8 cellular contexts compared by ENCODE assay signal in genomic region chr20:45918182-45918737, GRCh38. TPM values are rescaled to one million over a fixed set of nuclear protein-coding genes. Genes with fewer than 3 reads are reported as not detected.
DNase-seq lines count a peak whose midpoint lies in the region; TF ChIP-seq lines count a peak whose summit lies in the region.
"Had no signal": no experiment of that assay in that cellular context is flagged by ENCODE, and none has a peak within 500 bp of the region (broad histone marks: within the 10 kb centered on the region; RNA-seq: fewer than 3 reads in every experiment).

No MANE protein-coding gene starts in this region.

- H3K27ac Mint-ChIP-seq in activated T-cell treated with anti-CD3 and anti-CD28 coated beads, Interleukin-2, amount 50 U/mL, for 24 hours: no peak overlapping the region

- H3K4me3 ChIP-seq in astrocyte of the spinal cord (ENCODE audit: low read depth, low read length) (no peak overlapping the region), hepatocyte (no peak overlapping the region), spleen (no peak overlapping the region)
- H3K4me3 ChIP-seq: thoracic aorta had no signal

- DNase-seq in astrocyte of the spinal cord (ENCODE audit: low read depth, low spot score) (peak; percentile 46), hepatocyte (ENCODE audit: low spot score) (peak; percentile 51), spleen (no peak), midbrain (lab: John Stamatoyannopoulos, UW) (no peak)
- DNase-seq in activated T-cell treated with anti-CD3 and anti-CD28 coated beads, Interleukin-2, amount 50 U/mL, for 24 hours: no peak
- DNase-seq in activated CD8-positive, alpha-beta memory T cell treated with anti-CD3 and anti-CD28 coated beads, Interleukin-2, amount 50 U/mL, for 48 hours: no peak
- DNase-seq: MM.1S had no signal

- no peaks in the 10 kb centered on the region for H4K20me1 ChIP-seq in hepatocyte (ENCODE audit: insufficient read depth, poor library complexity, severe bottlenecking)

- intact Hi-C loops in spleen (cut with DNase I; ENCODE audit: low total_unique reads): no loop called here

- no peak overlapping the region for H2AFZ ChIP-seq in hepatocyte

- no peak for TF ChIP-seq POLR2A in spleen (IDR thresholded peaks at IDR 0.05)

- no peaks in the 10 kb centered on the region for H3K9me2 ChIP-seq in hepatocyte (replicated peaks; ENCODE audit: insufficient read depth)

- H3K9me3 ChIP-seq in hepatocyte (ENCODE audit: low read depth) (no peaks in the 10 kb centered on the region), spleen (no peaks in the 10 kb centered on the region)
- H3K9me3 ChIP-seq: thoracic aorta had no signal

- no peaks in the 10 kb centered on the region for H3K79me2 ChIP-seq in hepatocyte

- no peaks in the 10 kb centered on the region for H3K9me3 Mint-ChIP-seq in activated T-cell treated with anti-CD3 and anti-CD28 coated beads, Interleukin-2, amount 50 U/mL, for 24 hours

- peaks cover 33% of the 10 kb centered on the region for H3K27me3 Mint-ChIP-seq in activated T-cell treated with anti-CD3 and anti-CD28 coated beads, Interleukin-2, amount 50 U/mL, for 24 hours

- H3K27ac ChIP-seq in hepatocyte: peak overlapping the region; percentile 88
- peak overlapping the region in 7 of 8 donors; percentile 4 to 80 (median 62) for H3K27ac ChIP-seq in spleen

- H3K36me3 ChIP-seq in hepatocyte (replicated peaks; ENCODE audit: insufficient read depth, low read depth): no peaks in the 10 kb centered on the region
- H3K36me3 ChIP-seq in spleen: no peaks in the 10 kb centered on the region
- H3K36me3 ChIP-seq: thoracic aorta had no signal

- H3K27me3 ChIP-seq in hepatocyte: no peaks in the 10 kb centered on the region
- H3K27me3 ChIP-seq in spleen (replicated peaks in 1 of 7): peaks cover 0 to 15% (median 0%) of the 10 kb centered on the region in 7 donors

- no peak overlapping the region for H3K4me2 ChIP-seq in hepatocyte

- peaks cover 5% of the 10 kb centered on the region for H3K4me1 Mint-ChIP-seq in activated T-cell treated with anti-CD3 and anti-CD28 coated beads, Interleukin-2, amount 50 U/mL, for 24 hours (ENCODE audit: low read depth)

- H3K4me3 Mint-ChIP-seq in activated T-cell treated with anti-CD3 and anti-CD28 coated beads, Interleukin-2, amount 50 U/mL, for 24 hours: no peak overlapping the region

- no peaks in the 10 kb centered on the region for H3K36me3 Mint-ChIP-seq in activated T-cell treated with anti-CD3 and anti-CD28 coated beads, Interleukin-2, amount 50 U/mL, for 24 hours (ENCODE audit: low read depth)

- in situ Hi-C loops in astrocyte of the spinal cord (cut with HindIII; ENCODE audit: low sequenced_read_pairs): no loop called here

- TF ChIP-seq CTCF in astrocyte of the spinal cord (IDR thresholded peaks at IDR 0.05; ENCODE audit: low read depth, low read length) (no peak), hepatocyte (IDR thresholded peaks at IDR 0.05; ENCODE audit: poor library complexity) (no peak), spleen (IDR thresholded peaks at IDR 0.05 in 8 of 11, conservative IDR thresholded peaks at IDR 0.05 in 3 of 11) (no peak)

- 58% methylated on average over 5 of the region's 5 CpGs for WGBS in hepatocyte (ENCODE audit: low lambda C conversion rate, missing lambda C conversion rate)
- WGBS in spleen, 5 donors: 53 to 75% (median 66%) methylated on average over 5 of the region's 5 CpGs

- peaks cover 9% of the 10 kb centered on the region for H3K4me1 ChIP-seq in hepatocyte (ENCODE audit: insufficient read depth)
- peaks cover 0 to 71% (median 32%) of the 10 kb centered on the region in 6 donors for H3K4me1 ChIP-seq in spleen

RNA-seq across cellular contexts. Expression of gene PLTP, which starts 6.3 kb away (rescaled TPM):
- 144 and 176 TPM in 2 replicates for total RNA-seq in hepatocyte
- 623 and 823 TPM in 2 replicates for polyA plus RNA-seq in hepatocyte
- total RNA-seq in spleen: 100 to 1,000 TPM in 2 of 7 donors, 10 to 100 TPM in 5; 19.2 to 430 (median 46.7) TPM
- polyA plus RNA-seq in spleen: 10 to 100 TPM in 2 of 3 donors, 1 to 10 TPM in 1; 7.5 to 58.2 (median 16.7) TPM

RNA-seq across cellular contexts. Expression of gene PCIF1, which starts 16.2 kb away (rescaled TPM):
- total RNA-seq in hepatocyte (9.7 and 11.8 TPM in 2 replicates), spleen (10 to 100 TPM; 41.2 to 61.9 (median 52.4) TPM)
- polyA plus RNA-seq in hepatocyte (26.0 and 32.4 TPM in 2 replicates), spleen (10 to 100 TPM; 25.1 to 33.8 (median 31.0) TPM)

RNA-seq across cellular contexts. Expression of gene CTSA, which starts 27.1 kb away (rescaled TPM):
- total RNA-seq in hepatocyte (401 and 425 TPM in 2 replicates), spleen (100 to 1,000 TPM; 162 to 203 (median 183) TPM)
- polyA plus RNA-seq in hepatocyte (716 and 724 TPM in 2 replicates), spleen (100 to 1,000 TPM in 1 of 3 donors, 10 to 100 TPM in 2; 56.6 to 105 (median 65.8) TPM)

RNA-seq across cellular contexts. Expression of gene NEURL2, which starts 27.3 kb away (rescaled TPM):
- total RNA-seq in hepatocyte (11.1 and 12.8 TPM in 2 replicates), spleen (10 to 100 TPM in 2 of 7 donors, 1 to 10 TPM in 5; 3.3 to 19.4 (median 6.4) TPM)
- polyA plus RNA-seq in hepatocyte (11.7 and 11.8 TPM in 2 replicates), spleen (1 to 10 TPM; 2.7 to 4.4 (median 3.5) TPM)

RNA-seq across cellular contexts. Expression of gene SPATA25, which starts 30.8 kb away (rescaled TPM):
- total RNA-seq in hepatocyte (5.6 TPM in 1 of 2 replicates, not detected in the other), spleen (10 to 100 TPM in 1 of 7 donors, 1 to 10 TPM in 6; 1.5 to 11.5 (median 4.0) TPM)
- polyA plus RNA-seq in hepatocyte (0.41 and 1.4 TPM in 2 replicates), spleen (1 to 10 TPM in 1 of 3 donors, under 1 TPM in 2; 0.41 to 3.1 (median 0.46) TPM)

Comparison
In these comparisons a context has a peak if more than half of its experiments do, and no peak if none do; other contexts are left out.
1. DNase-seq: peak in astrocyte of the spinal cord (single experiment) and hepatocyte (single experiment); none in spleen (single experiment), midbrain (single experiment), activated T-cell treated with anti-CD3 and anti-CD28 coated beads, Interleukin-2, amount 50 U/mL, for 24 hours (single experiment) and activated CD8-positive, alpha-beta memory T cell treated with anti-CD3 and anti-CD28 coated beads, Interleukin-2, amount 50 U/mL, for 48 hours (single experiment).